Comparison of ENCODE assay signal across 18 cellular contexts in genomic region chr6:131979515-131980337, GRCh38. TPM values are rescaled to one million over a fixed set of nuclear protein-coding genes. Genes with fewer than 3 reads are reported as not detected.
DNase-seq lines count a peak whose midpoint lies in the region; ATAC-seq and TF ChIP-seq lines count a peak whose summit lies in the region.
"Had no signal": no experiment of that assay in that cellular context is flagged by ENCODE, and none has a peak within 500 bp of the region (broad histone marks: within the 10 kb centered on the region; RNA-seq: fewer than 3 reads in every experiment).

No MANE protein-coding gene starts in this region.

- ATAC-seq in HG02981 (IDR thresholded peaks at IDR 0.05; ENCODE audit: unreplicated experiment), result no peak
- ATAC-seq: T-cell, upper lobe of right lung had no signal

- DNase-seq in HFFc6, result peak; percentile 83
- peak; percentile 98 for DNase-seq in astrocyte of the spinal cord (ENCODE audit: low read depth, low spot score)
- peak; percentile 98 for DNase-seq in iris pigment epithelial cell (ENCODE audit: low read depth)
- DNase-seq in NCI-H69 (lab: John Stamatoyannopoulos, UW), result no peak
- no peak for DNase-seq in spleen
- DNase-seq in RKO (ENCODE audit: low spot score), result no peak
- DNase-seq: activated T-cell treated with anti-CD3 and anti-CD28 coated beads, Interleukin-2, amount 50 U/mL, for 24 hours; aorta; DND-41; Kasumi-1; mesendoderm; NCI-H2107; nucleus accumbens; T-cell; upper lobe of right lung had no signal

- no peak for TF ChIP-seq POLR2A in spleen (IDR thresholded peaks at IDR 0.05)

- peak overlapping the region; percentile 4; the same call in 1 of the 2 replicates for H3K4me3 Mint-ChIP-seq in HFFc6
- H3K4me3 Mint-ChIP-seq: activated T-cell treated with anti-CD3 and anti-CD28 coated beads, Interleukin-2, amount 50 U/mL, for 24 hours; B cell; T-cell had no signal

- no peaks in the 10 kb centered on the region; the same call in 1 of the 2 replicates for H3K27me3 Mint-ChIP-seq in HFFc6 (ENCODE audit: insufficient read depth)
- H3K27me3 Mint-ChIP-seq: activated T-cell treated with anti-CD3 and anti-CD28 coated beads, Interleukin-2, amount 50 U/mL, for 24 hours; B cell had no signal

- intact Hi-C loops in spleen (cut with DNase I; ENCODE audit: low total_unique reads), result no loop called here

- H3K4me1 ChIP-seq in ACC112 (ENCODE audit: control insufficient read depth, insufficient read depth, low read length, unreplicated experiment) (peaks cover 90% of the 10 kb centered on the region), spleen (no peaks in the 10 kb centered on the region)
- H3K4me1 ChIP-seq: upper lobe of right lung had no signal

- no peaks in the 10 kb centered on the region for H3K9me3 Mint-ChIP-seq in HFFc6
- H3K9me3 Mint-ChIP-seq: activated T-cell treated with anti-CD3 and anti-CD28 coated beads, Interleukin-2, amount 50 U/mL, for 24 hours; T-cell had no signal

- H3K79me2 ChIP-seq in ACC112 (ENCODE audit: control insufficient read depth, insufficient read depth, low read length, unreplicated experiment), result no peaks in the 10 kb centered on the region

- H3K9me3 ChIP-seq in spleen, result no peaks in the 10 kb centered on the region
- H3K9me3 ChIP-seq: upper lobe of right lung had no signal

- H3K27ac ChIP-seq in ACC112 (ENCODE audit: low read depth, low read length) (peak overlapping the region; percentile 84), spleen (no peak overlapping the region)
- H3K27ac ChIP-seq: upper lobe of right lung had no signal

- H3K27ac Mint-ChIP-seq in HFFc6, result peak overlapping the region; percentile 27
- H3K27ac Mint-ChIP-seq: activated T-cell treated with anti-CD3 and anti-CD28 coated beads, Interleukin-2, amount 50 U/mL, for 24 hours; B cell; T-cell had no signal

- TF ChIP-seq CTCF in HFFc6 (IDR thresholded peaks at IDR 0.05), result no peak
- no peak for TF ChIP-seq CTCF in astrocyte of the spinal cord (IDR thresholded peaks at IDR 0.05; ENCODE audit: low read depth, low read length)
- TF ChIP-seq CTCF in spleen (IDR thresholded peaks at IDR 0.05 in 8 of 11, conservative IDR thresholded peaks at IDR 0.05 in 3 of 11), result no peak

- H2AFZ ChIP-seq in ACC112 (ENCODE audit: low read length, unreplicated experiment), result no peak overlapping the region

- H3K27me3 ChIP-seq in ACC112 (ENCODE audit: insufficient read depth, low read length) (no peaks in the 10 kb centered on the region), spleen (replicated peaks in 1 of 7) (no peaks in the 10 kb centered on the region)
- H3K27me3 ChIP-seq: upper lobe of right lung had no signal

- peaks cover 82% of the 10 kb centered on the region for H3K4me1 Mint-ChIP-seq in HFFc6 (ENCODE audit: low read depth)
- H3K4me1 Mint-ChIP-seq: B cell, T-cell had no signal

- H3K4me3 ChIP-seq in ACC112 (ENCODE audit: low read depth, low read length), result no peak overlapping the region
- no peak overlapping the region for H3K4me3 ChIP-seq in astrocyte of the spinal cord (ENCODE audit: low read depth, low read length)
- no peak overlapping the region for H3K4me3 ChIP-seq in spleen
- H3K4me3 ChIP-seq: upper lobe of right lung had no signal

- H3K36me3 ChIP-seq in ACC112 (ENCODE audit: insufficient read depth, low read length) (no peaks in the 10 kb centered on the region), spleen (no peaks in the 10 kb centered on the region)
- H3K36me3 ChIP-seq: upper lobe of right lung had no signal

- in situ Hi-C loops in astrocyte of the spinal cord (cut with HindIII; ENCODE audit: low sequenced_read_pairs), result no loop called here

- H3K36me3 Mint-ChIP-seq in HFFc6 (ENCODE audit: low read depth), result no peaks in the 10 kb centered on the region
- H3K36me3 Mint-ChIP-seq: T-cell had no signal

- WGBS in spleen, 5 donors, result 81 to 96% (median 88%) methylated on average over 5 of the region's 5 CpGs

RNA-seq across cellular contexts. Expression of gene CCN2, which starts 28.6 kb away (rescaled TPM):
- 100 to 1,000 TPM; 493 to 923 (median 550) TPM for total RNA-seq in HFFc6 (2021; fragmentation: NEBNext Ultra II Directional; extraction: Animal tissue kit (Norgen Biotek cat#: 25700))
- 100 to 1,000 TPM; 253 to 556 (median 319) TPM for total RNA-seq in spleen
- polyA plus RNA-seq in spleen, result 100 to 1,000 TPM in 1 of 3 donors, 10 to 100 TPM in 2; 20.6 to 115 (median 74.2) TPM

Comparison
In these comparisons a context has a peak if more than half of its experiments do, and no peak if none do; other contexts are left out.
1. DNase-seq: peak in HFFc6 (single experiment), astrocyte of the spinal cord (single experiment) and iris pigment epithelial cell (single experiment); none in NCI-H69 (single experiment), spleen (single experiment) and RKO (single experiment).